In genomic region chr4:163165217-163166017, GRCh38 we compare ENCODE assay signal across 8 cellular contexts. TPM values are rescaled to one million over a fixed set of nuclear protein-coding genes. Genes with fewer than 3 reads are reported as not detected.
DNase-seq lines count a peak whose midpoint lies in the region; ATAC-seq and TF ChIP-seq lines count a peak whose summit lies in the region.

No MANE protein-coding gene starts in this region.

- H3K27ac ChIP-seq in adrenal gland (peak overlapping the region in 2 of 5 donors; percentile 90 to 91), liver (ENCODE audit: low read depth in 1 of 2, low read length in 2 of 2) (peak overlapping the region; percentile 90), tibial nerve (peak overlapping the region in 3 of 4 donors; percentile 86 to 93 (median 91))

- POLR2A ChIA-PET in AG04449 (lab: Yijun Ruan, JAX) = no interaction called here

- H3K4me1 ChIP-seq in adrenal gland (replicated peaks in 1 of 2) (peaks cover 10 to 21% of the 10 kb centered on the region in 2 donors), liver (ENCODE audit: control insufficient read depth in 4 of 4, insufficient read depth in 4 of 4, low read length in 3 of 4) (peaks cover 0 to 16% (median 13%) of the 10 kb centered on the region in 4 donors), tibial nerve (peaks cover 0 to 42% (median 8%) of the 10 kb centered on the region in 4 donors)

- TF ChIP-seq POLR2A in adrenal gland (IDR thresholded peaks at IDR 0.05) (no peak), tibial nerve (IDR thresholded peaks at IDR 0.05) (no peak)

- TF ChIP-seq RAD21 in liver (IDR thresholded peaks at IDR 0.05) = no peak

- TF ChIP-seq EP300 in tibial nerve (IDR thresholded peaks at IDR 0.05) = no peak

- ATAC-seq in HG02588 (IDR thresholded peaks at IDR 0.05; ENCODE audit: unreplicated experiment) = no peak
- ATAC-seq in HG03025 (IDR thresholded peaks at IDR 0.05; ENCODE audit: low FRiP score, unreplicated experiment) = no peak

- peak overlapping the region; percentile 82 for H3K4me3 ChIP-seq in AG04449 (ENCODE audit: low read depth, low read length)
- H3K4me3 ChIP-seq in HFF-Myc (replicated peaks; ENCODE audit: low read depth, low read length) = peak overlapping the region; percentile 71
- H3K4me3 ChIP-seq in adrenal gland = peak overlapping the region in 3 of 4 donors; percentile 80 to 89 (median 89)
- peak overlapping the region; percentile 88 to 96 (median 92) for H3K4me3 ChIP-seq in liver (ENCODE audit: low read depth in 1 of 3, low read length in 3 of 3)
- H3K4me3 ChIP-seq in tibial nerve = peak overlapping the region; percentile 51 to 96 (median 88)

- intact Hi-C loops in adrenal gland (cut with DNase I) = no loop called here

- DNase-seq in AG04449 (ENCODE audit: low read depth, low spot score) (no peak), HFF-Myc (ENCODE audit: extremely low read depth, low read depth) (no peak), adrenal gland (no peak), tibial nerve (ENCODE audit: low spot score in 2 of 2) (no peak), H4 (ENCODE audit: low spot score) (no peak)

- TF ChIP-seq CTCF in AG04449 (IDR thresholded peaks at IDR 0.05; ENCODE audit: insufficient read depth, low read length, missing control alignments) (no peak), HFF-Myc (IDR thresholded peaks at IDR 0.05; ENCODE audit: low read depth, low read length, missing control alignments) (no peak), adrenal gland (IDR thresholded peaks at IDR 0.05) (no peak), liver (IDR thresholded peaks at IDR 0.05; ENCODE audit: low read depth, low read length, missing input control) (no peak), tibial nerve (IDR thresholded peaks at IDR 0.05) (no peak)

- no peaks in the 10 kb centered on the region for H3K9me3 ChIP-seq in adrenal gland (replicated peaks in 1 of 3)
- no peaks in the 10 kb centered on the region for H3K9me3 ChIP-seq in liver (ENCODE audit: control insufficient read depth in 4 of 4, low read length in 3 of 4)
- H3K9me3 ChIP-seq in tibial nerve = no peaks in the 10 kb centered on the region

- WGBS in adrenal gland, 4 donors = 11 to 14% (median 13%) methylated on average over 7 of the region's 7 CpGs
- WGBS in liver = 20% methylated on average over 7 of the region's 7 CpGs
- 8 to 14% methylated on average over 7 of the region's 7 CpGs for WGBS in tibial nerve, 2 donors

- CTCF ChIA-PET in AG04449 (lab: Yijun Ruan, JAX) = interaction anchor here (1.3 kb wide), 1 partner anchor 22 kb away, joined by 4 read pairs; no protein-coding TSS in a partner anchor

- no peaks in the 10 kb centered on the region for H3K27me3 ChIP-seq in adrenal gland
- no peaks in the 10 kb centered on the region for H3K27me3 ChIP-seq in liver (ENCODE audit: control insufficient read depth in 4 of 4, insufficient read depth in 4 of 4, low read length in 3 of 4)
- H3K27me3 ChIP-seq in tibial nerve = no peaks in the 10 kb centered on the region

- peak overlapping the region; percentile 88 to 89 for H3K9ac ChIP-seq in liver (ENCODE audit: low read depth in 1 of 2, low read length in 2 of 2)

- H3K36me3 ChIP-seq in adrenal gland (replicated peaks in 1 of 2) (peaks cover 0 to 16% of the 10 kb centered on the region in 2 donors), liver (ENCODE audit: control insufficient read depth in 4 of 4, insufficient read depth in 3 of 4, low read depth in 1 of 4, low read length in 3 of 4) (peaks cover 0 to 17% (median 7%) of the 10 kb centered on the region in 4 donors), tibial nerve (peaks cover 0 to 24% (median 0%) of the 10 kb centered on the region in 3 donors)

TF ChIP-seq in liver, 16 proteins besides CTCF, POLR2A, EP300 and RAD21:
- TF ChIP-seq FOXA1 (IDR thresholded peaks at IDR 0.05) (no peak), HNF4A (conservative IDR thresholded peaks at IDR 0.05) (no peak), GABPA (IDR thresholded peaks at IDR 0.05 in 1 of 2, conservative IDR thresholded peaks at IDR 0.05 in 1 of 2) (no peak), TAF1 (conservative IDR thresholded peaks at IDR 0.05) (no peak), RXRA (IDR thresholded peaks at IDR 0.05) (no peak), FOXA2 (IDR thresholded peaks at IDR 0.05) (no peak), NR2F2 (IDR thresholded peaks at IDR 0.05) (no peak), YY1 (IDR thresholded peaks at IDR 0.05) (no peak), JUND (IDR thresholded peaks at IDR 0.05) (no peak)

RNA-seq across cellular contexts. Expression of gene NAF1, which starts 1.3 kb away (rescaled TPM):
- total RNA-seq in adrenal gland = 10 to 100 TPM in 7 of 8 donors, 1 to 10 TPM in 1; 9.5 to 29.1 (median 19.7) TPM
- polyA plus RNA-seq in adrenal gland = 10 to 100 TPM in 1 of 3 donors, 1 to 10 TPM in 2; 2.9 to 16.9 (median 3.8) TPM
- 1 to 10 TPM; 7.8 to 8.1 TPM for total RNA-seq in liver
- polyA plus RNA-seq in liver = 1 to 10 TPM; 2.0 to 3.5 TPM
- total RNA-seq in tibial nerve = 10 to 100 TPM; 30.9 to 50.0 (median 34.1) TPM
- 6.1 and 7.7 TPM in 2 replicates for total RNA-seq in H4 (2014; rRNA removed; shearing (Covaris generic))
